30 cellular contexts compared by ENCODE assay signal in genomic region chr1:97691325-97691724, GRCh38.
"Had no signal": no experiment of that assay in that cellular context is flagged by ENCODE, and none has a peak within 500 bp of the region (broad histone marks: within the 10 kb centered on the region; RNA-seq: fewer than 3 reads in every experiment).

No MANE protein-coding gene starts in this region.

- H3K4me1 Mint-ChIP-seq: activated B cell treated with CpG ODN at 0.5 μM for 24 hours; activated CD4-positive, alpha-beta T cell treated with anti-CD3 and anti-CD28 coated beads for 36 hours; activated CD4-positive, alpha-beta T cell treated with anti-CD3 and anti-CD28 coated beads, Interleukin-2, amount 10 ng/mL, durations not matched to agents 24 days and 14 days; activated CD8-positive, alpha-beta memory T cell treated with anti-CD3 and anti-CD28 coated beads, Interleukin-2, amount 10 ng/mL, durations not matched to agents 7 days and 5 days; activated naive CD4-positive, alpha-beta T cell treated with anti-CD3 and anti-CD28 coated beads, Interleukin-2, amount 10 ng/mL, durations not matched to agents 7 days and 5 days; activated naive CD8-positive, alpha-beta T cell treated with anti-CD3 and anti-CD28 coated beads, Interleukin-2, amount 10 ng/mL, durations not matched to agents 7 days and 5 days had no signal

- DNase-seq: activated B cell treated with CpG ODN at 0.5 μM for 24 hours; activated CD4-positive, alpha-beta memory T cell treated with anti-CD3 and anti-CD28 coated beads for 36 hours; activated CD4-positive, alpha-beta T cell treated with anti-CD3 and anti-CD28 coated beads for 36 hours; activated CD4-positive, alpha-beta T cell treated with anti-CD3 and anti-CD28 coated beads, Interleukin-2, amount 10 ng/mL, durations not matched to agents 24 days and 14 days; activated CD4-positive, CD25-positive, alpha-beta regulatory T cell treated with anti-CD3 and anti-CD28 coated beads, Interleukin-2, amount 50 U/mL, for 72 hours; activated CD8-positive, alpha-beta memory T cell treated with anti-CD3 and anti-CD28 coated beads, Interleukin-2, amount 10 ng/mL, durations not matched to agents 7 days and 5 days; activated CD8-positive, alpha-beta memory T cell treated with anti-CD3 and anti-CD28 coated beads, Interleukin-2, amount 50 U/mL, for 4 hours; activated CD8-positive, alpha-beta T cell treated with anti-CD3 and anti-CD28 coated beads, Interleukin-2, amount 10 ng/mL, durations not matched to agents 7 days and 5 days; activated gamma-delta T cell; activated naive CD4-positive, alpha-beta T cell; activated naive CD4-positive, alpha-beta T cell treated with anti-CD3 and anti-CD28 coated beads, Interleukin-2, amount 10 ng/mL, durations not matched to agents 7 days and 5 days; activated naive CD8-positive, alpha-beta T cell treated with anti-CD3 and anti-CD28 coated beads, Interleukin-2, amount 10 ng/mL, durations not matched to agents 7 days and 5 days; activated T-cell treated with anti-CD3 and anti-CD28 coated beads, Interleukin-2, amount 50 U/mL, for 1 hour; activated T-cell treated with anti-CD3 and anti-CD28 coated beads, Interleukin-2, amount 50 U/mL, for 48 hours; central memory CD4-positive, alpha-beta T cell; cerebellar nuclear complex; colonic mucosa; effector CD8-positive, alpha-beta T cell; esophagus squamous epithelium; foreskin fibroblast; heart left ventricle; T-helper 1 cell; T-helper 17 cell; T1000; WERI-Rb-1 had no signal

- H3K4me3 Mint-ChIP-seq: activated B cell treated with CpG ODN at 0.5 μM for 24 hours; activated CD4-positive, alpha-beta memory T cell treated with anti-CD3 and anti-CD28 coated beads for 36 hours; activated CD4-positive, alpha-beta T cell treated with anti-CD3 and anti-CD28 coated beads for 36 hours; activated CD4-positive, alpha-beta T cell treated with anti-CD3 and anti-CD28 coated beads, Interleukin-2, amount 10 ng/mL, durations not matched to agents 24 days and 14 days; activated CD8-positive, alpha-beta memory T cell treated with anti-CD3 and anti-CD28 coated beads, Interleukin-2, amount 10 ng/mL, durations not matched to agents 7 days and 5 days; activated CD8-positive, alpha-beta T cell treated with anti-CD3 and anti-CD28 coated beads, Interleukin-2, amount 10 ng/mL, durations not matched to agents 7 days and 5 days; activated naive CD4-positive, alpha-beta T cell treated with anti-CD3 and anti-CD28 coated beads, Interleukin-2, amount 10 ng/mL, durations not matched to agents 7 days and 5 days; activated naive CD8-positive, alpha-beta T cell treated with anti-CD3 and anti-CD28 coated beads, Interleukin-2, amount 10 ng/mL, durations not matched to agents 7 days and 5 days; activated T-helper 1 cell treated with anti-CD3 and anti-CD28 coated beads, Interleukin-12 subunit alpha, Interleukin-12 subunit beta, Interleukin-2, Interleukin-4 antibody, amounts not matched to agents 30 ng/mL and 10 ng/mL and 1 ng/mL, durations not matched to agents 14 hours and 24 hours and 36 hours; brain; T-helper 17 cell; T-helper 2 cell treated with Interferon-gamma antibody and Interleukin-4, amounts not matched to agents 5 μg/mL and 100 μg/mL, for 36 hours had no signal

- H3K27me3 Mint-ChIP-seq: activated B cell treated with CpG ODN at 0.5 μM for 24 hours; activated CD4-positive, alpha-beta memory T cell treated with anti-CD3 and anti-CD28 coated beads for 36 hours; activated CD4-positive, alpha-beta T cell treated with anti-CD3 and anti-CD28 coated beads for 36 hours; activated CD4-positive, alpha-beta T cell treated with anti-CD3 and anti-CD28 coated beads, Interleukin-2, amount 10 ng/mL, durations not matched to agents 24 days and 14 days; activated CD8-positive, alpha-beta memory T cell treated with anti-CD3 and anti-CD28 coated beads, Interleukin-2, amount 10 ng/mL, durations not matched to agents 7 days and 5 days; activated naive CD4-positive, alpha-beta T cell treated with anti-CD3 and anti-CD28 coated beads, Interleukin-2, amount 10 ng/mL, durations not matched to agents 7 days and 5 days; activated naive CD8-positive, alpha-beta T cell treated with anti-CD3 and anti-CD28 coated beads, Interleukin-2, amount 10 ng/mL, durations not matched to agents 7 days and 5 days; T-helper 17 cell had no signal

- H3K9me3 Mint-ChIP-seq: activated CD4-positive, alpha-beta memory T cell treated with anti-CD3 and anti-CD28 coated beads for 36 hours; activated CD4-positive, alpha-beta T cell treated with anti-CD3 and anti-CD28 coated beads, Interleukin-2, amount 10 ng/mL, durations not matched to agents 24 days and 14 days; activated naive CD4-positive, alpha-beta T cell treated with anti-CD3 and anti-CD28 coated beads, Interleukin-2, amount 10 ng/mL, durations not matched to agents 7 days and 5 days; activated naive CD4-positive, alpha-beta T cell treated with anti-CD3 and anti-CD28 coated beads, Interleukin-2, amount 50 U/mL, for 72 hours; activated naive CD8-positive, alpha-beta T cell treated with anti-CD3 and anti-CD28 coated beads, Interleukin-2, amount 10 ng/mL, durations not matched to agents 7 days and 5 days; activated T-helper 1 cell treated with anti-CD3 and anti-CD28 coated beads, Interleukin-12 subunit alpha, Interleukin-12 subunit beta, Interleukin-2, Interleukin-4 antibody, amounts not matched to agents 30 ng/mL and 10 ng/mL and 1 ng/mL, durations not matched to agents 14 hours and 24 hours and 36 hours; activated T-helper 2 cell treated with anti-CD3 and anti-CD28 coated beads, Interferon-gamma antibody, Interleukin-2, Interleukin-4, amounts not matched to agents 10 μg/mL and 5 μg/mL and 100 μg/mL, durations not matched to agents 14 hours and 24 hours and 36 hours; T-helper 2 cell treated with Interferon-gamma antibody and Interleukin-4, amounts not matched to agents 5 μg/mL and 100 μg/mL, for 36 hours had no signal

- ATAC-seq: activated CD4-positive, alpha-beta T cell treated with anti-CD3 and anti-CD28 coated beads for 36 hours; activated CD8-positive, alpha-beta memory T cell treated with anti-CD3 and anti-CD28 coated beads, Interleukin-2, amount 10 ng/mL, durations not matched to agents 7 days and 5 days; activated CD8-positive, alpha-beta T cell treated with anti-CD3 and anti-CD28 coated beads, Interleukin-2, amount 10 ng/mL, durations not matched to agents 7 days and 5 days; activated naive CD4-positive, alpha-beta T cell treated with anti-CD3 and anti-CD28 coated beads, Interleukin-2, amount 50 U/mL, for 72 hours; heart left ventricle; T-helper 17 cell had no signal

- H3K27ac Mint-ChIP-seq: activated B cell treated with CpG ODN at 0.5 μM for 24 hours; activated CD4-positive, alpha-beta memory T cell treated with anti-CD3 and anti-CD28 coated beads for 36 hours; activated CD4-positive, alpha-beta T cell treated with anti-CD3 and anti-CD28 coated beads for 36 hours; activated CD4-positive, alpha-beta T cell treated with anti-CD3 and anti-CD28 coated beads, Interleukin-2, amount 10 ng/mL, durations not matched to agents 24 days and 14 days; activated CD8-positive, alpha-beta memory T cell treated with anti-CD3 and anti-CD28 coated beads, Interleukin-2, amount 10 ng/mL, durations not matched to agents 7 days and 5 days; activated CD8-positive, alpha-beta T cell treated with anti-CD3 and anti-CD28 coated beads, Interleukin-2, amount 10 ng/mL, durations not matched to agents 7 days and 5 days; activated naive CD4-positive, alpha-beta T cell treated with anti-CD3 and anti-CD28 coated beads, Interleukin-2, amount 10 ng/mL, durations not matched to agents 7 days and 5 days; activated naive CD4-positive, alpha-beta T cell treated with anti-CD3 and anti-CD28 coated beads, Interleukin-2, amount 50 U/mL, for 72 hours; activated naive CD8-positive, alpha-beta T cell treated with anti-CD3 and anti-CD28 coated beads, Interleukin-2, amount 10 ng/mL, durations not matched to agents 7 days and 5 days; activated T-helper 1 cell treated with anti-CD3 and anti-CD28 coated beads, Interleukin-12 subunit alpha, Interleukin-12 subunit beta, Interleukin-2, Interleukin-4 antibody, amounts not matched to agents 30 ng/mL and 10 ng/mL and 1 ng/mL, durations not matched to agents 14 hours and 24 hours and 36 hours; activated T-helper 2 cell treated with anti-CD3 and anti-CD28 coated beads, Interferon-gamma antibody, Interleukin-2, Interleukin-4, amounts not matched to agents 10 μg/mL and 5 μg/mL and 100 μg/mL, durations not matched to agents 14 hours and 24 hours and 36 hours; T-helper 17 cell; T-helper 2 cell treated with Interferon-gamma antibody and Interleukin-4, amounts not matched to agents 5 μg/mL and 100 μg/mL, for 36 hours had no signal
